In the genomic region with DNA sequence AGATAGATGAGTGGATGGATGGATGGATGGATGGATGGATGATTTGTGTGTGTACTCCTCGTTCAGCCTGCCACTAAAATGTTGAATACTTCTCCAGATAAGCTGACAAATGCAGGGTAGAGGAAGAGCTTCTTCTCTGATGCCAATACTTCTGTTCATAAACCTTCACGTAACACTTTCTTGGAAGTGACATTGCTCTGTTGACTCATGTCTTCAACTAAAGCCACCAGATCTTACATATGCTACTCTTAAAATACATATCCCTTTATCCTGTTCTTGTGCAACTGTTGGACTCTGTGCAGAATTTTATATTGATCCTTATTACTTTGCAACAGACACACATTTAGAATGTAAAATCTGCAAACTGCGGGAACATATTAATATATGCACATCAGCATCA, we compare ENCODE assay signal across 20 cellular contexts. TPM values are rescaled to one million over a fixed set of nuclear protein-coding genes. Genes with fewer than 3 reads are reported as not detected.
"Had no signal": no experiment of that assay in that cellular context is flagged by ENCODE, and none has a peak within 500 bp of the region (broad histone marks: within the 10 kb centered on the region; RNA-seq: fewer than 3 reads in every experiment).

No MANE protein-coding gene starts in this region.

- H3K27me3 Mint-ChIP-seq: activated naive CD4-positive, alpha-beta T cell treated with anti-CD3 and anti-CD28 coated beads, Interleukin-2, amount 50 U/mL, for 24 hours; type B pancreatic cell had no signal

- H3K36me3 ChIP-seq: gastrocnemius medialis, left lung, neural progenitor cell, prostate gland, right atrium auricular region, stomach had no signal

- DNase-seq: activated CD4-positive, alpha-beta T cell treated with anti-CD3 and anti-CD28 coated beads, Interleukin-2, amount 50 U/mL, for 1 hour; activated gamma-delta T cell; activated T-cell treated with anti-CD3 and anti-CD28 coated beads, Interleukin-2, amount 50 U/mL, for 72 hours; effector CD4-positive, alpha-beta T cell; gastrocnemius medialis; head of caudate nucleus; left lung; stimulated activated CD4-positive, alpha-beta T cell treated with anti-CD3 and anti-CD28 coated beads, Interleukin-12 subunit alpha, Interleukin-12 subunit beta, amount 100 ng/mL, for 4 hours; stimulated activated CD4-positive, alpha-beta T cell treated with anti-CD3 and anti-CD28 coated beads, Interleukin-1b, Interleukin-23, amount 100 ng/mL, for 48 hours; stimulated activated CD8-positive, alpha-beta memory T cell treated with anti-CD3 and anti-CD28 coated beads, Interleukin-4, amount 100 ng/mL, for 48 hours; stomach; T-helper 1 cell; T-helper 9 cell had no signal

- H3K4me3 Mint-ChIP-seq: activated naive CD4-positive, alpha-beta T cell treated with anti-CD3 and anti-CD28 coated beads, Interleukin-2, amount 50 U/mL, for 24 hours; neural progenitor cell; type B pancreatic cell had no signal

- H3K27ac Mint-ChIP-seq: activated naive CD4-positive, alpha-beta T cell treated with anti-CD3 and anti-CD28 coated beads, Interleukin-2, amount 50 U/mL, for 24 hours; neural progenitor cell; type B pancreatic cell had no signal

- H3K4me3 ChIP-seq: gastrocnemius medialis, left lung, neural progenitor cell, prostate gland, right atrium auricular region, stomach had no signal

- H3K4me1 ChIP-seq: gastrocnemius medialis, prostate gland, right atrium auricular region had no signal

- H3K36me3 Mint-ChIP-seq: activated naive CD4-positive, alpha-beta T cell treated with anti-CD3 and anti-CD28 coated beads, Interleukin-2, amount 50 U/mL, for 24 hours; neural progenitor cell; type B pancreatic cell had no signal

- H3K9me3 ChIP-seq: gastrocnemius medialis, left lung, prostate gland, right atrium auricular region, stomach had no signal

- H3K9me3 Mint-ChIP-seq: activated naive CD4-positive, alpha-beta T cell treated with anti-CD3 and anti-CD28 coated beads, Interleukin-2, amount 50 U/mL, for 24 hours; activated T-cell treated with anti-CD3 and anti-CD28 coated beads, Interleukin-2, amount 50 U/mL, for 72 hours; neural progenitor cell; type B pancreatic cell had no signal

- H3K27me3 ChIP-seq: gastrocnemius medialis, left lung, neural progenitor cell, right atrium auricular region, stomach had no signal

- ATAC-seq: esophagus mucosa, gastrocnemius medialis, left lung had no signal

- H3K4me1 Mint-ChIP-seq: neural progenitor cell had no signal

- H3K27ac ChIP-seq: gastrocnemius medialis, left lung, neural progenitor cell, prostate gland, right atrium auricular region, stomach had no signal

RNA-seq across cellular contexts. Expression of a gene that starts 26.9 kb away (rescaled TPM):
- total RNA-seq: lung microvascular endothelial cell had no signal
